In the genomic region with DNA sequence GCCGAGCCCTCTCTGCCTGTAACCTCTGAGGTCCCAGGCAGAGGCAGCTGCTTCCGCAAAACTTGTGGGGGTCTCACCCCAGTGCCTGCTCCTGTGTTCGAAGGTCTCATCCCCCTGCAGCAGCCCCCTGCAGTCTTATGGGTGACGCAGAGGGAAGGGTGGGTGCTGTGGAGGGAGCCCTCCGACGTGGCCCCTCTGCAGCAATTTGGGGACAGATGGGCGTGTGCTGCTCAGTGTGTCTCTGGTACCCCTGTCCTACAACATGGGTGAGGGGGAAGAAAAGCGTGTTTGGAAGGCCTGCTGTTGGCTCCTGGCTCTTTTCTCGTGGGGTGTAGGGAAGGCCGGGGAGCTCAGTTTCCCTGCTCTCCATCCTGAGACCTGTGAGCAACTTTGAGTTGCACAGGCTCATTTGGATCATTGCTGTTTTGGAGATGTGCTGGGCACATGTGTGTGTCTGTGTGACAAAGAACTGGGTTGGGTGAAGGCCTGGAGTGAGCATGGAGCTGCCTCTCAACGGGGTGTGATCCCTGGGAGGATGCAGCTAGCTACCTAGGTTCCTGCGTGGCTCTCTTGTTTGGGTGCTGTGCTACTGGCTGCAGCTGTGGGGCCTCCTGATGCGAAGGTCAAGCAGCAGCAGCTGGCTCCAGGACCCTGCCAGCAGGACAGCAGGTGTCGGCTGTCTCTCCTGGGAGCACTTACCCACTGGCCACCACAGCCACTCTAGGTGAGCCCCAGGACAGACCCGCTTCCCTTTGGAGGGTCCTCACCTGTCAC, we compare ENCODE assay signal across 24 cellular contexts.
A peak's percentile ranks its signal among the peaks of the same experiment; 100 is the strongest.
DNase-seq lines count a peak whose midpoint lies in the region; ATAC-seq and TF ChIP-seq lines count a peak whose summit lies in the region.
"Had no signal": no experiment of that assay in that cellular context is flagged by ENCODE, and none has a peak within 500 bp of the region (broad histone marks: within the 10 kb centered on the region; RNA-seq: fewer than 3 reads in every experiment).

No MANE protein-coding gene starts in this region.

- peaks cover 4% of the 10 kb centered on the region for H3K4me1 Mint-ChIP-seq in endodermal cell
- H3K4me1 Mint-ChIP-seq: activated naive CD8-positive, alpha-beta T cell treated with anti-CD3 and anti-CD28 coated beads for 36 hours; B cell had no signal

- H3K9ac ChIP-seq in endodermal cell (ENCODE audit: extremely low read depth, low read length, poor library complexity, severe bottlenecking) = no peak overlapping the region

- H3K27me3 ChIP-seq in Peyer's patch (no peaks in the 10 kb centered on the region), endodermal cell (ENCODE audit: control insufficient read depth, insufficient read depth, low read length, poor library complexity, severe bottlenecking) (peaks cover 4% of the 10 kb centered on the region), stomach (no peaks in the 10 kb centered on the region), testis (no peaks in the 10 kb centered on the region)
- H3K27me3 ChIP-seq: MG63, tibial nerve had no signal

- intact Hi-C loops in stomach (cut with DNase I; ENCODE audit: low total_unique reads) = no loop called here
- intact Hi-C loops in testis (cut with DNase I; ENCODE audit: low total_unique reads) = no loop called here

- ATAC-seq in SK-N-SH treated with all-trans-retinoic acid at 6 μM for 48 hours = no peak
- ATAC-seq: stimulated activated naive CD8-positive, alpha-beta T cell treated with anti-CD3 and anti-CD28 coated beads, Interleukin-15, Interleukin-2, amounts not matched to agents 100 U/mL and 50 U/mL, for 24 hours had no signal

- no peak for TF ChIP-seq EP300 in stomach (IDR thresholded peaks at IDR 0.05)

- no peak overlapping the region for H3K4me3 Mint-ChIP-seq in endodermal cell
- H3K4me3 Mint-ChIP-seq: activated naive CD8-positive, alpha-beta T cell treated with anti-CD3 and anti-CD28 coated beads for 36 hours; B cell; HFFc6; IgD-negative memory B cell; mesothelial cell of epicardium; natural killer cell treated with Interleukin-12 subunit alpha and Interleukin-12 subunit beta and Interleukin-15 and Interleukin-18, amount 100 ng/mL, for 72 hours had no signal

- TF ChIP-seq CTCF in Peyer's patch (IDR thresholded peaks at IDR 0.05) = no peak
- TF ChIP-seq CTCF in endodermal cell (conservative IDR thresholded peaks at IDR 0.05) = no peak
- TF ChIP-seq CTCF in stomach (IDR thresholded peaks at IDR 0.05) = no peak
- no peak for TF ChIP-seq CTCF in testis (IDR thresholded peaks at IDR 0.05)

- no peak overlapping the region for H3K27ac ChIP-seq in Peyer's patch
- no peak overlapping the region for H3K27ac ChIP-seq in endodermal cell (ENCODE audit: low read depth, low read length)
- no peak overlapping the region for H3K27ac ChIP-seq in stomach
- no peak overlapping the region for H3K27ac ChIP-seq in testis
- H3K27ac ChIP-seq: HL-60, prostate gland, tibial nerve had no signal

- peaks cover 0 to 2% (median 0%) of the 10 kb centered on the region in 4 donors for H3K4me1 ChIP-seq in Peyer's patch
- no peaks in the 10 kb centered on the region for H3K4me1 ChIP-seq in endodermal cell (ENCODE audit: control insufficient read depth, insufficient read depth, low read length)
- peaks cover 5 to 37% (median 14%) of the 10 kb centered on the region in 4 donors for H3K4me1 ChIP-seq in stomach
- H3K4me1 ChIP-seq in testis = no peaks in the 10 kb centered on the region
- H3K4me1 ChIP-seq: prostate gland, tibial nerve had no signal

- H3K9me3 ChIP-seq in Peyer's patch (no peaks in the 10 kb centered on the region), endodermal cell (ENCODE audit: control insufficient read depth, low read length) (no peaks in the 10 kb centered on the region), stomach (no peaks in the 10 kb centered on the region), testis (no peaks in the 10 kb centered on the region)
- H3K9me3 ChIP-seq: MG63, prostate gland, tibial nerve had no signal

- H3K27me3 Mint-ChIP-seq in endodermal cell (ENCODE audit: insufficient read depth) = peaks cover 29% of the 10 kb centered on the region
- H3K27me3 Mint-ChIP-seq: activated naive CD8-positive, alpha-beta T cell treated with anti-CD3 and anti-CD28 coated beads for 36 hours had no signal

- H3K9me3 Mint-ChIP-seq in endodermal cell = no peaks in the 10 kb centered on the region
- H3K9me3 Mint-ChIP-seq: activated naive CD8-positive, alpha-beta T cell treated with anti-CD3 and anti-CD28 coated beads for 36 hours; HFFc6; IgD-negative memory B cell; mesothelial cell of epicardium; natural killer cell treated with Interleukin-12 subunit alpha and Interleukin-12 subunit beta and Interleukin-15 and Interleukin-18, amount 100 ng/mL, for 72 hours had no signal

- TF ChIP-seq POLR2A in Peyer's patch (IDR thresholded peaks at IDR 0.05) (no peak), stomach (IDR thresholded peaks at IDR 0.05) (no peak), testis (IDR thresholded peaks at IDR 0.05) (no peak)

- no peak overlapping the region for H3K27ac Mint-ChIP-seq in endodermal cell
- H3K27ac Mint-ChIP-seq: activated naive CD8-positive, alpha-beta T cell treated with anti-CD3 and anti-CD28 coated beads for 36 hours; B cell; HFFc6; IgD-negative memory B cell; natural killer cell treated with Interleukin-12 subunit alpha and Interleukin-12 subunit beta and Interleukin-15 and Interleukin-18, amount 100 ng/mL, for 72 hours had no signal

- WGBS in endodermal cell (ENCODE audit: insufficient coverage in 1 of 2, insufficient read length in 1 of 2), 2 experiments = 89 to 92% methylated on average over 10 to 15 of the region's 15 CpGs
- 67 to 86% (median 78%) methylated on average over 5 to 15 of the region's 15 CpGs for WGBS in stomach, 5 donors
- WGBS in testis, 2 donors = 77 to 82% methylated on average over 10 to 15 of the region's 15 CpGs

- H3K4me3 ChIP-seq in Peyer's patch = no peak overlapping the region
- H3K4me3 ChIP-seq in endodermal cell (ENCODE audit: low read length) = no peak overlapping the region
- no peak overlapping the region for H3K4me3 ChIP-seq in stomach
- no peak overlapping the region for H3K4me3 ChIP-seq in testis
- H3K4me3 ChIP-seq: MG63, prostate gland, tibial nerve had no signal

- DNase-seq in NCI-H1417 (lab: John Stamatoyannopoulos, UW) (peak in 2 of 3 experiments; percentile 1 to 48), NCI-H1417 treated with DMSO at 0.1 percent for 48 hours (lab: John Stamatoyannopoulos, UW) (no peak), Peyer's patch (peak in 2 of 3 donors; percentile 28 to 40), endodermal cell (peak; percentile 42), stomach (peak; percentile 14), testis (no peak), RPMI8226 (no peak)
- DNase-seq: 8988T; activated naive CD8-positive, alpha-beta T cell treated with anti-CD3 and anti-CD28 coated beads for 36 hours; HFFc6; MG63; NCI-H1694 treated with DMSO at 0.1 percent for 48 hours; NCI-H345; small intestine; stimulated activated CD4-positive, alpha-beta T cell treated with anti-CD3 and anti-CD28 coated beads, Interleukin-2, amount 100 ng/mL, for 48 hours; stimulated activated naive CD8-positive, alpha-beta T cell treated with anti-CD3 and anti-CD28 coated beads, Interleukin-15, Interleukin-2, amounts not matched to agents 100 U/mL and 50 U/mL, for 24 hours had no signal

- H3K36me3 ChIP-seq in Peyer's patch = no peaks in the 10 kb centered on the region
- H3K36me3 ChIP-seq in endodermal cell (ENCODE audit: control insufficient read depth, insufficient read depth, low read length) = no peaks in the 10 kb centered on the region
- H3K36me3 ChIP-seq in stomach = no peaks in the 10 kb centered on the region
- no peaks in the 10 kb centered on the region for H3K36me3 ChIP-seq in testis (ENCODE audit: low read depth, missing control alignments)
- H3K36me3 ChIP-seq: MG63, prostate gland, tibial nerve had no signal

- no peaks in the 10 kb centered on the region for H3K36me3 Mint-ChIP-seq in endodermal cell (ENCODE audit: low read depth)
- H3K36me3 Mint-ChIP-seq: activated naive CD8-positive, alpha-beta T cell treated with anti-CD3 and anti-CD28 coated beads for 36 hours; mesothelial cell of epicardium; natural killer cell treated with Interleukin-12 subunit alpha and Interleukin-12 subunit beta and Interleukin-15 and Interleukin-18, amount 100 ng/mL, for 72 hours had no signal

TF ChIP-seq in SK-N-SH treated with all-trans-retinoic acid at 6 μM for 48 hours, 23 proteins besides CTCF, POLR2A, EP300 and RAD21 (continues in another document):
- TF ChIP-seq TOX (CRISPR knock-in tag; IDR thresholded peaks at IDR 0.05; ENCODE audit: borderline replicate concordance) = no peak
- TF ChIP-seq ZNF70 (CRISPR knock-in tag; IDR thresholded peaks at IDR 0.05) = no peak
- TF ChIP-seq, protein P1, sequence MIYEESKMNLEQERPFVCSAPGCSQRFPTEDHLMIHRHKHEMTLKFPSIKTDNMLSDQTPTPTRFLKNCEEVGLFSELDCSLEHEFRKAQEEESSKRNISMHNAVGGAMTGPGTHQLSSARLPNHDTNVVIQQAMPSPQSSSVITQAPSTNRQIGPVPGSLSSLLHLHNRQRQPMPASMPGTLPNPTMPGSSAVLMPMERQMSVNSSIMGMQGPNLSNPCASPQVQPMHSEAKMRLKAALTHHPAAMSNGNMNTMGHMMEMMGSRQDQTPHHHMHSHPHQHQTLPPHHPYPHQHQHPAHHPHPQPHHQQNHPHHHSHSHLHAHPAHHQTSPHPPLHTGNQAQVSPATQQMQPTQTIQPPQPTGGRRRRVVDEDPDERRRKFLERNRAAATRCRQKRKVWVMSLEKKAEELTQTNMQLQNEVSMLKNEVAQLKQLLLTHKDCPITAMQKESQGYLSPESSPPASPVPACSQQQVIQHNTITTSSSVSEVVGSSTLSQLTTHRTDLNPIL (CRISPR knock-in tag; IDR thresholded peaks at IDR 0.05; ENCODE audit: low read depth) = no peak
- TF ChIP-seq BACH2 (CRISPR knock-in tag; IDR thresholded peaks at IDR 0.05; ENCODE audit: borderline replicate concordance) = no peak
- no peak for TF ChIP-seq GLIS3 (CRISPR knock-in tag; IDR thresholded peaks at IDR 0.05)
- TF ChIP-seq, protein P2, sequence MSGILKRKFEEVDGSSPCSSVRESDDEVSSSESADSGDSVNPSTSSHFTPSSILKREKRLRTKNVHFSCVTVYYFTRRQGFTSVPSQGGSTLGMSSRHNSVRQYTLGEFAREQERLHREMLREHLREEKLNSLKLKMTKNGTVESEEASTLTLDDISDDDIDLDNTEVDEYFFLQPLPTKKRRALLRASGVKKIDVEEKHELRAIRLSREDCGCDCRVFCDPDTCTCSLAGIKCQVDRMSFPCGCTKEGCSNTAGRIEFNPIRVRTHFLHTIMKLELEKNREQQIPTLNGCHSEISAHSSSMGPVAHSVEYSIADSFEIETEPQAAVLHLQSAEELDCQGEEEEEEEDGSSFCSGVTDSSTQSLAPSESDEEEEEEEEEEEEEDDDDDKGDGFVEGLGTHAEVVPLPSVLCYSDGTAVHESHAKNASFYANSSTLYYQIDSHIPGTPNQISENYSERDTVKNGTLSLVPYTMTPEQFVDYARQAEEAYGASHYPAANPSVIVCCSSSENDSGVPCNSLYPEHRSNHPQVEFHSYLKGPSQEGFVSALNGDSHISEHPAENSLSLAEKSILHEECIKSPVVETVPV (CRISPR knock-in tag; IDR thresholded peaks at IDR 0.05) = no peak
- no peak for TF ChIP-seq TCF4 (CRISPR knock-in tag; IDR thresholded peaks at IDR 0.05; ENCODE audit: borderline replicate concordance)
- no peak for TF ChIP-seq ZNF565 (CRISPR knock-in tag; conservative IDR thresholded peaks at IDR 0.05; ENCODE audit: low read depth)

Comparison
In these comparisons a context has a peak if more than half of its experiments do, and no peak if none do; other contexts are left out.
1. DNase-seq: peak in NCI-H1417 (2 of 3), Peyer's patch (2 of 3), endodermal cell (single experiment) and stomach (single experiment); none in NCI-H1417 treated with DMSO at 0.1 percent for 48 hours (single experiment), testis (single experiment) and RPMI8226 (single experiment).